ENCODE assay signal across 1 cellular context in genomic region chr17:76398523-76399174, GRCh38.
TF ChIP-seq lines count a peak whose summit lies in the region.

No MANE protein-coding gene starts in this region.

TF ChIP-seq in IMR-90, 13 proteins besides CTCF, POLR2A, EP300 and RAD21:
- TF ChIP-seq SMC3 (IDR thresholded peaks at IDR 0.05; ENCODE audit: low read depth, low read length) (no peak), NFE2L2 (IDR thresholded peaks at IDR 0.05; ENCODE audit: low read depth, low read length) (no peak), MAZ (IDR thresholded peaks at IDR 0.05; ENCODE audit: borderline replicate concordance, low read depth, low read length) (no peak)
